In the genomic region with DNA sequence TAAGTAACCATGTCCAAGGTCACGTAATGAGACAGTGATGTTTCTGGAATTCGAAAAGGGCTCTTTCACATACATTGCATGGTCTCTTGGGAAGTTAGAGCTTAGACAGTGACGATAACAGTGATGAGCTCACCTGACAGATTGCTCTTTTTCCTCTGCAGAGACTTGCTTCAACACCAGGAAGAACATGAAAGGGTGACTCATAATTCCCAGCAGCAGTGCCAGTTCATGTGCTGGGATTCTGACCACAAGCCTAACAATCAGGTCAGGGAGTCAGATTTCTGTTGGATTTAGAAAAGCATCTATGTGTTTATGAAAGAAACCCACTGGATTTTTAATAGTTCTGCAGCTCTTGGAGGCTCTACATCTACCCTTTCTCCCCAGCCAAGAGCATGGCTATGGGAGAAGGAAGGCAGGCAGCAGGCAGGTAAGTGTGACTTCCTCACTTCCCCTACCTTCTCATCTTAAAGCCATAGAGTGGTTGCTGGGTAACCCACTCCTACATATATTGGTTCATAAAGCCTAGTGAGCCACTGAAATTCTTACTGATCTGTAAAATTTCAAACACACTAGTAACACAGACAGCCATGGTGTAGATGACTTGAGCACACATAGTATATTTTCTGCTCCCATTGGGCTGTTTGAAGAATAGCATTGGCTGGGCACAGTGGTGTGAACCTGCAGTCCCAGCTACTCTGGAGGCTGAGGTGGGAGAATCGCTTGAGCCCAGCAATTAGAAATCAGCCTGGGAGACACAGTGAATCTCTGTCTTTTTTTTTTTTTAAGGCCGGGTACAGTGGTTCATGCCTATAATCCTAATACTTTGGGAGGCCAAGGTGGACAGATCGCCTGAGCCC, we compare ENCODE assay signal across 1 cellular context.
A peak's percentile ranks its signal among the peaks of the same experiment; 100 is the strongest.
TF ChIP-seq lines count a peak whose summit lies in the region.

No MANE protein-coding gene starts in this region.

TF ChIP-seq in HepG2, 621 proteins besides CTCF, POLR2A, EP300 and RAD21 (continued from another document and continues in another):
- TF ChIP-seq ZNF710 (CRISPR knock-in tag; IDR thresholded peaks at IDR 0.05; ENCODE audit: borderline replicate concordance) (no peak), ZNF761 (CRISPR knock-in tag; conservative IDR thresholded peaks at IDR 0.05) (no peak), RBFOX2 (IDR thresholded peaks at IDR 0.05; ENCODE audit: low read depth, low read length) (peak; percentile 15; the same call in 1 of the 2 replicates), MAFG (CRISPR knock-in tag; IDR thresholded peaks at IDR 0.05) (no peak), SETDB1 (CRISPR knock-in tag; IDR thresholded peaks at IDR 0.05; ENCODE audit: borderline replicate concordance) (no peak), CBX1 (IDR thresholded peaks at IDR 0.05; ENCODE audit: low read depth) (no peak), ZNF33A (CRISPR knock-in tag; IDR thresholded peaks at IDR 0.05; ENCODE audit: borderline replicate concordance) (no peak), ZNF136 (CRISPR knock-in tag; IDR thresholded peaks at IDR 0.05; ENCODE audit: low read depth) (no peak), HMG20B (CRISPR knock-in tag; conservative IDR thresholded peaks at IDR 0.05) (peak; percentile 87; the same call in 1 of the 2 replicates), RORA (CRISPR knock-in tag; IDR thresholded peaks at IDR 0.05) (no peak), ARNTL (CRISPR knock-in tag; IDR thresholded peaks at IDR 0.05) (no peak), ZNF781 (CRISPR knock-in tag; IDR thresholded peaks at IDR 0.05; ENCODE audit: borderline replicate concordance, not compliant biosample characterization) (no peak), HDAC6 (IDR thresholded peaks at IDR 0.05; ENCODE audit: low read depth, low read length) (no peak), ZNF34 (CRISPR knock-in tag; IDR thresholded peaks at IDR 0.05; ENCODE audit: borderline replicate concordance) (no peak), ZNF234 (CRISPR knock-in tag; conservative IDR thresholded peaks at IDR 0.05) (no peak), AKAP8 (CRISPR knock-in tag; IDR thresholded peaks at IDR 0.05) (no peak), SMC3 (IDR thresholded peaks at IDR 0.05; ENCODE audit: low read length) (0 out of 2 replicates have a peak, but pooled peaks have one; percentile 15), ATF2 (CRISPR knock-in tag; IDR thresholded peaks at IDR 0.05) (peak; percentile 85; the same call in 1 of the 2 replicates), POLR2G (IDR thresholded peaks at IDR 0.05; ENCODE audit: low read depth, low read length) (peak; percentile 67), ZNF124 (CRISPR knock-in tag; IDR thresholded peaks at IDR 0.05) (0 out of 2 replicates have a peak, but pooled peaks have one; percentile 62), NCOA2 (CRISPR knock-in tag; IDR thresholded peaks at IDR 0.05) (peak; percentile 96), NCOR1 (IDR thresholded peaks at IDR 0.05; ENCODE audit: borderline replicate concordance, low read length) (peak; percentile 69; the same call in 1 of the 2 replicates), ZNF350 (CRISPR knock-in tag; IDR thresholded peaks at IDR 0.05; ENCODE audit: borderline replicate concordance, low read depth) (peak; percentile 45; the same call in 1 of the 2 replicates), NCOA5 (CRISPR knock-in tag; IDR thresholded peaks at IDR 0.05) (no peak), ZNF891 (CRISPR knock-in tag; IDR thresholded peaks at IDR 0.05) (no peak), MAFF (IDR thresholded peaks at IDR 0.05; ENCODE audit: low read depth, low read length) (peak; percentile 30), ZNF784 (CRISPR knock-in tag; IDR thresholded peaks at IDR 0.05; ENCODE audit: borderline replicate concordance) (no peak), ATF6 (CRISPR knock-in tag; conservative IDR thresholded peaks at IDR 0.05) (no peak), CEBPG (CRISPR knock-in tag; IDR thresholded peaks at IDR 0.05) (peak; percentile 88), ZNF816 (CRISPR knock-in tag; IDR thresholded peaks at IDR 0.05; ENCODE audit: borderline replicate concordance) (no peak), ZNF564 (CRISPR knock-in tag; IDR thresholded peaks at IDR 0.05) (no peak), ZFP36L2 (CRISPR knock-in tag; IDR thresholded peaks at IDR 0.05) (no peak), RFXANK (CRISPR knock-in tag; IDR thresholded peaks at IDR 0.05) (0 out of 2 replicates have a peak, but pooled peaks have one; percentile 29), ZNF12 (CRISPR knock-in tag; IDR thresholded peaks at IDR 0.05) (peak; percentile 59; the same call in 1 of the 2 replicates), TBX2 (CRISPR knock-in tag; IDR thresholded peaks at IDR 0.05; ENCODE audit: borderline replicate concordance) (peak; percentile 85), MYC (CRISPR knock-in tag; IDR thresholded peaks at IDR 0.05; ENCODE audit: borderline replicate concordance) (no peak), LCORL (IDR thresholded peaks at IDR 0.05) (no peak), LCORL (CRISPR knock-in tag; IDR thresholded peaks at IDR 0.05) (peak; percentile 77), MXD3 (CRISPR knock-in tag; IDR thresholded peaks at IDR 0.05) (no peak), NFRKB (IDR thresholded peaks at IDR 0.05) (no peak), FOSL2 (CRISPR knock-in tag; IDR thresholded peaks at IDR 0.05) (peak; percentile 100), ZNF709 (CRISPR knock-in tag; IDR thresholded peaks at IDR 0.05) (no peak), MIXL1 (CRISPR knock-in tag; IDR thresholded peaks at IDR 0.05) (peak; percentile 80), TMF1 (CRISPR knock-in tag; IDR thresholded peaks at IDR 0.05; ENCODE audit: low read depth) (no peak), ZNF776 (CRISPR knock-in tag; IDR thresholded peaks at IDR 0.05) (no peak), ZNF382 (CRISPR knock-in tag; IDR thresholded peaks at IDR 0.05; ENCODE audit: borderline replicate concordance) (no peak), ZHX2 (IDR thresholded peaks at IDR 0.05; ENCODE audit: low read depth) (no peak), ZHX2 (CRISPR knock-in tag; IDR thresholded peaks at IDR 0.05; ENCODE audit: borderline replicate concordance) (no peak), KDM6A (CRISPR knock-in tag; IDR thresholded peaks at IDR 0.05; ENCODE audit: low read depth) (no peak), ZNF160 (CRISPR knock-in tag; IDR thresholded peaks at IDR 0.05) (no peak), IKZF4 (CRISPR knock-in tag; IDR thresholded peaks at IDR 0.05; ENCODE audit: borderline replicate concordance, low read depth, not compliant biosample characterization) (no peak), SMAD9 (CRISPR knock-in tag; IDR thresholded peaks at IDR 0.05) (no peak), SAFB2 (CRISPR knock-in tag; IDR thresholded peaks at IDR 0.05; ENCODE audit: borderline replicate concordance, low read depth) (no peak), PAF1 (CRISPR knock-in tag; IDR thresholded peaks at IDR 0.05) (no peak), KAT2B (IDR thresholded peaks at IDR 0.05; ENCODE audit: borderline replicate concordance, low read depth, low read length) (no peak), MED13 (CRISPR knock-in tag; IDR thresholded peaks at IDR 0.05) (no peak), ZKSCAN8 (CRISPR knock-in tag; IDR thresholded peaks at IDR 0.05; ENCODE audit: borderline replicate concordance) (peak; percentile 83; the same call in 1 of the 2 replicates), ZNF562 (CRISPR knock-in tag; IDR thresholded peaks at IDR 0.05; ENCODE audit: borderline replicate concordance) (no peak), ZSCAN12 (CRISPR knock-in tag; IDR thresholded peaks at IDR 0.05) (no peak), STAG1 (CRISPR knock-in tag; IDR thresholded peaks at IDR 0.05) (peak; percentile 40; the same call in 1 of the 2 replicates), ZNF543 (CRISPR knock-in tag; IDR thresholded peaks at IDR 0.05) (no peak), NKX3-1 (CRISPR knock-in tag; IDR thresholded peaks at IDR 0.05) (no peak), ZNF431 (CRISPR knock-in tag; IDR thresholded peaks at IDR 0.05; ENCODE audit: borderline replicate concordance, low read depth) (no peak)
- TF ChIP-seq, protein P1, sequence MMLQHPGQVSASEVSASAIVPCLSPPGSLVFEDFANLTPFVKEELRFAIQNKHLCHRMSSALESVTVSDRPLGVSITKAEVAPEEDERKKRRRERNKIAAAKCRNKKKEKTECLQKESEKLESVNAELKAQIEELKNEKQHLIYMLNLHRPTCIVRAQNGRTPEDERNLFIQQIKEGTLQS (CRISPR knock-in tag; IDR thresholded peaks at IDR 0.05) = peak; percentile 98
